ENCODE assay signal across 8 cellular contexts in the genomic region with DNA sequence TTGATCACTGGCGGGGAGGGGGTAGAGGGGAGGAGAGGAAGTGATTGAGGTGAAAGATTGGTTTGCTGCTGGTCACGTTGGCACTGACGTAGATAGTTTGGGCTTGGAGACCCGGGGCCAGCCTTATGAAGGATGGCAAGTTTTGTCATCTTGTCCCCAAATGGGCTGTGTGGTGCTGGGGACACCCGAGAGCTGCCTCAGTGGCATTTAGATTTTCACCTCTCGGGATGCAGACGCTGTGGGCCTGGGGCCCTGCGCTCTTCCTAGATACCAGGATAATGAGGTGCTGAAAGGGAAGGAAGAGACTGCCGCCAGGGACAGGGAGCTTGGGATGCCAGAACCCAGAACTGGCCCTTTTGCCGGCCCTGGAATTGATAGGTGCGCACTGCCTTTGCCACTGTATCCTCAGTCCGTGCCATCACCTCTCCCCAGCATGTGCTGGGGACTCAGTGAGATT. TPM values are rescaled to one million over a fixed set of nuclear protein-coding genes. Genes with fewer than 3 reads are reported as not detected.
A peak's percentile ranks its signal among the peaks of the same experiment; 100 is the strongest.
DNase-seq lines count a peak whose midpoint lies in the region; ATAC-seq and TF ChIP-seq lines count a peak whose summit lies in the region.

No MANE protein-coding gene starts in this region.

- H3K79me2 ChIP-seq in mammary epithelial cell (ENCODE audit: insufficient read depth, low read length) = peaks cover 28% of the 10 kb centered on the region

- intact Hi-C loops in breast epithelium (cut with DNase I; ENCODE audit: low total_unique reads) = no loop called here
- intact Hi-C loops in mammary epithelial cell (cut with micrococcal nuclease) = loop anchor here (2.0 kb wide), 2 partner anchors 110 to 348 kb away; no protein-coding TSS in a partner anchor
- intact Hi-C loops in activated T-helper 2 cell treated with anti-CD3 and anti-CD28 coated beads, Interferon-gamma antibody, Interleukin-2, Interleukin-4, amounts not matched to agents 10 μg/mL and 5 μg/mL and 100 μg/mL, durations not matched to agents 14 hours and 24 hours and 36 hours (cut with micrococcal nuclease) = loop anchor here (2.0 kb wide), 1 partner anchor 72 kb away; no protein-coding TSS in a partner anchor
- intact Hi-C loops in transverse colon (cut with DNase I; ENCODE audit: low total_unique reads) = loop anchor here (2.0 kb wide), 1 partner anchor 72 kb away; no protein-coding TSS in a partner anchor

- no TSS peak for BruUV-seq in mammary epithelial cell (replicated peaks; lab: Mats Ljungman, UMichigan)

- H3K27ac ChIP-seq in breast epithelium = peak overlapping the region; percentile 91 to 94
- no peak overlapping the region for H3K27ac ChIP-seq in mammary epithelial cell (ENCODE audit: insufficient read depth, low read depth, low read length)
- H3K27ac ChIP-seq in muscle layer of colon (ENCODE audit: low read depth, low read length) = peak overlapping the region; percentile 87
- peak overlapping the region in 3 of 4 donors; percentile 87 to 98 (median 97) for H3K27ac ChIP-seq in transverse colon

- H3K4me1 ChIP-seq in breast epithelium (peaks cover 11 to 18% of the 10 kb centered on the region in 2 donors), mammary epithelial cell (ENCODE audit: insufficient read depth, low read length) (peaks cover 27% of the 10 kb centered on the region), muscle layer of colon (ENCODE audit: insufficient read depth, low read length) (peaks cover 16% of the 10 kb centered on the region), transverse colon (peaks cover 16 to 39% (median 29%) of the 10 kb centered on the region in 4 donors)

- WGBS in mammary epithelial cell (ENCODE audit: low coverage, missing lambda C conversion rate) = 91% methylated on average over 4 of the region's 12 CpGs
- WGBS in transverse colon (ENCODE audit: low coverage in 1 of 2), 2 donors = 42 to 77% methylated on average over 2 to 12 of the region's 12 CpGs

- no peaks in the 10 kb centered on the region for H3K36me3 ChIP-seq in breast epithelium
- no peaks in the 10 kb centered on the region for H3K36me3 ChIP-seq in mammary epithelial cell (ENCODE audit: insufficient read depth, low read length)
- H3K36me3 ChIP-seq in muscle layer of colon (ENCODE audit: insufficient read depth, low read length) = peaks cover 15% of the 10 kb centered on the region
- H3K36me3 ChIP-seq in transverse colon = no peaks in the 10 kb centered on the region

- H3K9me3 ChIP-seq in breast epithelium = no peaks in the 10 kb centered on the region
- no peaks in the 10 kb centered on the region for H3K9me3 ChIP-seq in mammary epithelial cell (replicated peaks; ENCODE audit: insufficient read depth, low read length)
- H3K9me3 ChIP-seq in muscle layer of colon (ENCODE audit: low read length) = no peaks in the 10 kb centered on the region
- H3K9me3 ChIP-seq in transverse colon = no peaks in the 10 kb centered on the region

- no peaks in the 10 kb centered on the region for H3K9me3 Mint-ChIP-seq in activated T-helper 2 cell treated with anti-CD3 and anti-CD28 coated beads, Interferon-gamma antibody, Interleukin-2, Interleukin-4, amounts not matched to agents 10 μg/mL and 5 μg/mL and 100 μg/mL, durations not matched to agents 14 hours and 24 hours and 36 hours

- H2AFZ ChIP-seq in mammary epithelial cell (ENCODE audit: low read depth, low read length) = no peak overlapping the region

- H3K4me3 Mint-ChIP-seq in activated T-helper 2 cell treated with anti-CD3 and anti-CD28 coated beads, Interferon-gamma antibody, Interleukin-2, Interleukin-4, amounts not matched to agents 10 μg/mL and 5 μg/mL and 100 μg/mL, durations not matched to agents 14 hours and 24 hours and 36 hours (ENCODE audit: low read depth) = peak overlapping the region; percentile 83

- H3K27ac Mint-ChIP-seq in activated T-helper 2 cell treated with anti-CD3 and anti-CD28 coated beads, Interferon-gamma antibody, Interleukin-2, Interleukin-4, amounts not matched to agents 10 μg/mL and 5 μg/mL and 100 μg/mL, durations not matched to agents 14 hours and 24 hours and 36 hours = peak overlapping the region; percentile 90

- H3K27me3 Mint-ChIP-seq in activated T-helper 2 cell treated with anti-CD3 and anti-CD28 coated beads, Interferon-gamma antibody, Interleukin-2, Interleukin-4, amounts not matched to agents 10 μg/mL and 5 μg/mL and 100 μg/mL, durations not matched to agents 14 hours and 24 hours and 36 hours (ENCODE audit: low read depth) = peaks cover 14% of the 10 kb centered on the region

- H4K20me1 ChIP-seq in mammary epithelial cell (ENCODE audit: insufficient read depth, low read length) = peaks cover 4% of the 10 kb centered on the region

- TF ChIP-seq POLR2A in breast epithelium (IDR thresholded peaks at IDR 0.05) = no peak
- no peak for TF ChIP-seq POLR2A in transverse colon (IDR thresholded peaks at IDR 0.05)

- no peak for ATAC-seq in GM18511 (IDR thresholded peaks at IDR 0.05; ENCODE audit: unreplicated experiment)

- peaks cover 26% of the 10 kb centered on the region for H3K4me1 Mint-ChIP-seq in activated T-helper 2 cell treated with anti-CD3 and anti-CD28 coated beads, Interferon-gamma antibody, Interleukin-2, Interleukin-4, amounts not matched to agents 10 μg/mL and 5 μg/mL and 100 μg/mL, durations not matched to agents 14 hours and 24 hours and 36 hours (ENCODE audit: low read depth)

- CTCF ChIA-PET in mammary epithelial cell (lab: Charles Lee; ENCODE audit: low non-redundant PET) = interaction anchor here (1.0 kb wide), 1 partner anchor 110 kb away, joined by 8 read pairs; no protein-coding TSS in a partner anchor

- H3K9ac ChIP-seq in mammary epithelial cell (ENCODE audit: insufficient read depth, low read length) (no peak overlapping the region), muscle layer of colon (ENCODE audit: low read length) (peak overlapping the region; percentile 33)

- DNase-seq in breast epithelium (ENCODE audit: low spot score in 2 of 2) (no peak), mammary epithelial cell (no peak), transverse colon (no peak), T-helper 9 cell (no peak)
- no peak for DNase-seq in activated T-helper 2 cell treated with anti-CD3 and anti-CD28 coated beads, Interferon-gamma antibody, Interleukin-2, Interleukin-4, amounts not matched to agents 10 μg/mL and 5 μg/mL and 100 μg/mL, durations not matched to agents 14 hours and 24 hours and 36 hours (ENCODE audit: low spot score)
- DNase-seq in activated CD4-positive, CD25-positive, alpha-beta regulatory T cell treated with anti-CD3 and anti-CD28 coated beads, Interleukin-2, amount 50 U/mL, for 72 hours = no peak

- in situ Hi-C loops in mammary epithelial cell (cut with MboI; ENCODE audit: low sequenced_read_pairs in 2 of 2) = no loop called here
- in situ Hi-C loops in transverse colon (cut with MboI; ENCODE audit: low pct_ligation_motif_present in 1 of 4, low pct_unique_long_range_greater_than_20kb in 1 of 4, low sequenced_read_pairs in 3 of 4) = loop anchor here in 3 of 4 donors (5.0 kb wide), 1 partner anchor 61 kb away; no protein-coding TSS in a partner anchor

- no peak overlapping the region for H3K4me2 ChIP-seq in mammary epithelial cell (ENCODE audit: insufficient read depth, low read depth, low read length)

- dilution Hi-C loops in mammary epithelial cell (cut with HindIII; ENCODE audit: low sequenced_read_pairs) = loop anchor here (5.0 kb wide), 1 partner anchor 56 kb away; no protein-coding TSS in a partner anchor

- H3K27me3 ChIP-seq in breast epithelium (no peaks in the 10 kb centered on the region), mammary epithelial cell (ENCODE audit: insufficient read depth, low read length) (no peaks in the 10 kb centered on the region), muscle layer of colon (ENCODE audit: control insufficient read depth in 1 of 2, insufficient read depth in 2 of 2, low read length in 2 of 2) (peaks cover 0 to 6% of the 10 kb centered on the region in 2 donors), transverse colon (no peaks in the 10 kb centered on the region)

- H3K36me3 Mint-ChIP-seq in activated T-helper 2 cell treated with anti-CD3 and anti-CD28 coated beads, Interferon-gamma antibody, Interleukin-2, Interleukin-4, amounts not matched to agents 10 μg/mL and 5 μg/mL and 100 μg/mL, durations not matched to agents 14 hours and 24 hours and 36 hours (ENCODE audit: low read depth) = peaks cover 31% of the 10 kb centered on the region

- no peak for TF ChIP-seq EP300 in transverse colon (IDR thresholded peaks at IDR 0.05; ENCODE audit: low read depth)

- TF ChIP-seq CTCF in breast epithelium (IDR thresholded peaks at IDR 0.05) (no peak), mammary epithelial cell (conservative IDR thresholded peaks at IDR 0.05 in 1 of 2, IDR thresholded peaks at IDR 0.05 in 1 of 2; ENCODE audit: extremely low read depth in 1 of 2, insufficient read depth in 1 of 2, low read depth in 1 of 2, low read length in 2 of 2) (no peak), transverse colon (IDR thresholded peaks at IDR 0.05) (no peak)

- H3K4me3 ChIP-seq in breast epithelium (peak overlapping the region in 1 of 3 donors; percentile 100), mammary epithelial cell (replicated peaks in 1 of 3; ENCODE audit: insufficient read depth in 1 of 3, low read depth in 2 of 3, low read length in 3 of 3) (no peak overlapping the region), muscle layer of colon (ENCODE audit: low read depth in 1 of 2, low read length in 2 of 2) (no peak overlapping the region), transverse colon (no peak overlapping the region)

RNA-seq across cellular contexts. Expression of a gene that starts 1.4 kb away (rescaled TPM):
- total RNA-seq in breast epithelium (100 to 1,000 TPM in 1 of 3 donors, 10 to 100 TPM in 2; 58.1 to 190 (median 76.4) TPM), mammary epithelial cell (10 to 100 TPM in 1 of 2 donors, 1 to 10 TPM in 1; 4.3 to 24.7 TPM), transverse colon (100 to 1,000 TPM in 1 of 4 donors, 10 to 100 TPM in 3; 22.3 to 230 (median 37.6) TPM)
- polyA plus RNA-seq in mammary epithelial cell = 3.5 TPM
- polyA minus RNA-seq in mammary epithelial cell = 1.8 TPM
- total RNA-seq in activated T-helper 2 cell treated with anti-CD3 and anti-CD28 coated beads, Interferon-gamma antibody, Interleukin-2, Interleukin-4, amounts not matched to agents 10 μg/mL and 5 μg/mL and 100 μg/mL, durations not matched to agents 14 hours and 24 hours and 36 hours = 93.5 and 99.8 TPM in 2 replicates

RNA-seq across cellular contexts. Expression of a gene that starts 17.2 kb away (rescaled TPM):
- total RNA-seq in breast epithelium (10 to 100 TPM; 33.9 to 58.7 (median 50.2) TPM), mammary epithelial cell (10 to 100 TPM; 29.1 to 31.5 TPM), transverse colon (10 to 100 TPM; 32.1 to 77.6 (median 60.1) TPM)
- polyA plus RNA-seq in mammary epithelial cell = 19.8 TPM
- polyA minus RNA-seq in mammary epithelial cell = 29.9 TPM
- total RNA-seq in activated T-helper 2 cell treated with anti-CD3 and anti-CD28 coated beads, Interferon-gamma antibody, Interleukin-2, Interleukin-4, amounts not matched to agents 10 μg/mL and 5 μg/mL and 100 μg/mL, durations not matched to agents 14 hours and 24 hours and 36 hours = 59.3 and 64.1 TPM in 2 replicates

Comparison
In these comparisons a context has a peak if more than half of its experiments do, and no peak if none do; other contexts are left out.
1. in situ Hi-C loops: an anchor here in transverse colon (5.0 kb wide); none called in mammary epithelial cell.